Comparison of ENCODE assay signal across 1 cellular context in the genomic region with DNA sequence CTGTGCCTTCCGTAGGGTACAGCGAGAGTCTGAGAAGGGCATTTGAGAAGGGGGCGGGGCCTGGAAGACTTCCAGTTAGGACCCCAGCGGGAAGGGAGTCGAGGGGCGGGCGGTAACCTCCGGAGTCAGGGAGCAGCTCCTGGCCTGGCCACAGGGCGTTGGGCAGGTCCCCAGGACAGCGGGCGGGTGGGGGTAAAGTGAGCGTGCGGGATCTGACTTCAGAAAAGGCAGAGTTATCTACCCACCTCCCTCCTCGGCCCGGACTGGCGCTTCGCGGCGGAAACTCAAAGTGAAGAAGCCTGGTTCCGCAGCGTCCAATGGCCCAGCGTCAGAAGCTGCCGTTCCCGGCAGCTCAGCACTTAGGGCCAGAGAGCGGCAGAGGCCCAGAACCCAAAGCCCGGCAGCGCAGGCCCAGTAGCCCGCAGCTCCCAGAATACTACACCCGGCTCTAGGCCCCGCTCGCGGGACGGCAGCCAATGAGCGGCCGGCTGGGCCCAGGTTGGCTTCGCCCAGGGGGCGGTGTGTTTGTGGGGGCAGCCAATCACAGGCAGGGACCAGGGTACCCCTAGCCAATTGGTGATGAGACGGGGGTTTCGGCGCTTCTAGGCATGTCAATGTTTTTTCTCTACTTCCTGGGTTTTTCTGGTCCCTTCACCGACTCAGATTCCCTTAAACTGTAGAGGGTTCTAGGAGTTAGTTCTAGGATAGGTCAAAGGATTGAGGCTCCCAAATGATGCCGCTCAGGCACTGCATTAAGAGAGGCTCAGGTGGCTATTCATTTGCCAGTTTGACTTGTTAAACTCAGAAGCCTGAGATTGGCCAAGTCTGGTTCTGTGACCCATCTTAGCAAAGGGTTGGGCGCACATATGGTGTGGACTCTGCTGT.
TF ChIP-seq lines count a peak whose summit lies in the region.

A gene with protein sequence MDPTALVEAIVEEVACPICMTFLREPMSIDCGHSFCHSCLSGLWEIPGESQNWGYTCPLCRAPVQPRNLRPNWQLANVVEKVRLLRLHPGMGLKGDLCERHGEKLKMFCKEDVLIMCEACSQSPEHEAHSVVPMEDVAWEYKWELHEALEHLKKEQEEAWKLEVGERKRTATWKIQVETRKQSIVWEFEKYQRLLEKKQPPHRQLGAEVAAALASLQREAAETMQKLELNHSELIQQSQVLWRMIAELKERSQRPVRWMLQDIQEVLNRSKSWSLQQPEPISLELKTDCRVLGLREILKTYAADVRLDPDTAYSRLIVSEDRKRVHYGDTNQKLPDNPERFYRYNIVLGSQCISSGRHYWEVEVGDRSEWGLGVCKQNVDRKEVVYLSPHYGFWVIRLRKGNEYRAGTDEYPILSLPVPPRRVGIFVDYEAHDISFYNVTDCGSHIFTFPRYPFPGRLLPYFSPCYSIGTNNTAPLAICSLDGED (minus strand): TSS at position 450 of the 885 bp plus-strand sequence. CDS start 2,727 bp downstream, outside the sequence.

TF ChIP-seq in HEK293, 187 proteins besides CTCF, POLR2A, EP300 and RAD21 (continued from another document and continues in another):
- TF ChIP-seq BCL6B (tag by site-specific recombination; IDR thresholded peaks at IDR 0.05) (no peak), ZNF792 (tag by site-specific recombination; IDR thresholded peaks at IDR 0.05) (no peak), ZNF560 (tag by site-specific recombination; IDR thresholded peaks at IDR 0.05; ENCODE audit: borderline replicate concordance) (no peak), ZNF221 (tag by site-specific recombination; IDR thresholded peaks at IDR 0.05; ENCODE audit: borderline replicate concordance) (no peak), ZNF23 (tag by site-specific recombination; IDR thresholded peaks at IDR 0.05; ENCODE audit: borderline replicate concordance) (no peak), ZNF354C (tag by site-specific recombination; IDR thresholded peaks at IDR 0.05; ENCODE audit: borderline replicate concordance, low read depth) (no peak), KLF10 (tag by site-specific recombination; IDR thresholded peaks at IDR 0.05) (no peak), ZNF449 (tag by site-specific recombination; IDR thresholded peaks at IDR 0.05) (peak; percentile 62), ZNF596 (tag by site-specific recombination; IDR thresholded peaks at IDR 0.05) (no peak), HOXC10 (CRISPR knock-in tag; IDR thresholded peaks at IDR 0.05) (no peak), ZNF248 (tag by site-specific recombination; IDR thresholded peaks at IDR 0.05) (no peak), HIC1 (tag by site-specific recombination; IDR thresholded peaks at IDR 0.05) (no peak), ZEB2 (tag by site-specific recombination; IDR thresholded peaks at IDR 0.05) (peak; percentile 53; the same call in 1 of the 2 replicates), ZBTB1 (tag by site-specific recombination; IDR thresholded peaks at IDR 0.05) (no peak), ZNF18 (tag by site-specific recombination; IDR thresholded peaks at IDR 0.05) (no peak), ZNF223 (tag by site-specific recombination; IDR thresholded peaks at IDR 0.05) (no peak), ZNF501 (tag by site-specific recombination; IDR thresholded peaks at IDR 0.05) (peak; percentile 40; the same call in 1 of the 2 replicates), ZXDB (tag by site-specific recombination; IDR thresholded peaks at IDR 0.05) (peak; percentile 52; the same call in 1 of the 2 replicates), ZBTB8A (tag by site-specific recombination; IDR thresholded peaks at IDR 0.05) (peak; percentile 90), ZBTB21 (tag by site-specific recombination; IDR thresholded peaks at IDR 0.05) (no peak), ZNF514 (tag by site-specific recombination; IDR thresholded peaks at IDR 0.05) (no peak), ZNF184 (tag by site-specific recombination; IDR thresholded peaks at IDR 0.05) (no peak), ZNF843 (tag by site-specific recombination; IDR thresholded peaks at IDR 0.05) (no peak), ZNF132 (tag by site-specific recombination; IDR thresholded peaks at IDR 0.05; ENCODE audit: borderline replicate concordance) (no peak), ZNF585B (tag by site-specific recombination; IDR thresholded peaks at IDR 0.05) (no peak), ZNF529 (tag by site-specific recombination; IDR thresholded peaks at IDR 0.05; ENCODE audit: insufficient replicate concordance) (no peak), KLF7 (tag by site-specific recombination; IDR thresholded peaks at IDR 0.05; ENCODE audit: borderline replicate concordance) (no peak), ZNF707 (tag by site-specific recombination; IDR thresholded peaks at IDR 0.05) (no peak)
- TF ChIP-seq, protein P1, sequence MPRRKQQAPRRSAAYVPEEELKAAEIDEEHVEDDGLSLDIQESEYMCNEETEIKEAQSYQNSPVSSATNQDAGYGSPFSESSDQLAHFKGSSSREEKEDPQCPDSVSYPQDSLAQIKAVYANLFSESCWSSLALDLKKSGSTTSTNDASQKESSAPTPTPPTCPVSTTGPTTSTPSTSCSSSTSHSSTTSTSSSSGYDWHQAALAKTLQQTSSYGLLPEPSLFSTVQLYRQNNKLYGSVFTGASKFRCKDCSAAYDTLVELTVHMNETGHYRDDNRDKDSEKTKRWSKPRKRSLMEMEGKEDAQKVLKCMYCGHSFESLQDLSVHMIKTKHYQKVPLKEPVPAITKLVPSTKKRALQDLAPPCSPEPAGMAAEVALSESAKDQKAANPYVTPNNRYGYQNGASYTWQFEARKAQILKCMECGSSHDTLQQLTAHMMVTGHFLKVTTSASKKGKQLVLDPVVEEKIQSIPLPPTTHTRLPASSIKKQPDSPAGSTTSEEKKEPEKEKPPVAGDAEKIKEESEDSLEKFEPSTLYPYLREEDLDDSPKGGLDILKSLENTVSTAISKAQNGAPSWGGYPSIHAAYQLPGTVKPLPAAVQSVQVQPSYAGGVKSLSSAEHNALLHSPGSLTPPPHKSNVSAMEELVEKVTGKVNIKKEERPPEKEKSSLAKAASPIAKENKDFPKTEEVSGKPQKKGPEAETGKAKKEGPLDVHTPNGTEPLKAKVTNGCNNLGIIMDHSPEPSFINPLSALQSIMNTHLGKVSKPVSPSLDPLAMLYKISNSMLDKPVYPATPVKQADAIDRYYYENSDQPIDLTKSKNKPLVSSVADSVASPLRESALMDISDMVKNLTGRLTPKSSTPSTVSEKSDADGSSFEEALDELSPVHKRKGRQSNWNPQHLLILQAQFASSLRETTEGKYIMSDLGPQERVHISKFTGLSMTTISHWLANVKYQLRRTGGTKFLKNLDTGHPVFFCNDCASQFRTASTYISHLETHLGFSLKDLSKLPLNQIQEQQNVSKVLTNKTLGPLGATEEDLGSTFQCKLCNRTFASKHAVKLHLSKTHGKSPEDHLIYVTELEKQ (tag by site-specific recombination; IDR thresholded peaks at IDR 0.05; ENCODE audit: borderline replicate concordance) = no peak
- TF ChIP-seq, protein P2, sequence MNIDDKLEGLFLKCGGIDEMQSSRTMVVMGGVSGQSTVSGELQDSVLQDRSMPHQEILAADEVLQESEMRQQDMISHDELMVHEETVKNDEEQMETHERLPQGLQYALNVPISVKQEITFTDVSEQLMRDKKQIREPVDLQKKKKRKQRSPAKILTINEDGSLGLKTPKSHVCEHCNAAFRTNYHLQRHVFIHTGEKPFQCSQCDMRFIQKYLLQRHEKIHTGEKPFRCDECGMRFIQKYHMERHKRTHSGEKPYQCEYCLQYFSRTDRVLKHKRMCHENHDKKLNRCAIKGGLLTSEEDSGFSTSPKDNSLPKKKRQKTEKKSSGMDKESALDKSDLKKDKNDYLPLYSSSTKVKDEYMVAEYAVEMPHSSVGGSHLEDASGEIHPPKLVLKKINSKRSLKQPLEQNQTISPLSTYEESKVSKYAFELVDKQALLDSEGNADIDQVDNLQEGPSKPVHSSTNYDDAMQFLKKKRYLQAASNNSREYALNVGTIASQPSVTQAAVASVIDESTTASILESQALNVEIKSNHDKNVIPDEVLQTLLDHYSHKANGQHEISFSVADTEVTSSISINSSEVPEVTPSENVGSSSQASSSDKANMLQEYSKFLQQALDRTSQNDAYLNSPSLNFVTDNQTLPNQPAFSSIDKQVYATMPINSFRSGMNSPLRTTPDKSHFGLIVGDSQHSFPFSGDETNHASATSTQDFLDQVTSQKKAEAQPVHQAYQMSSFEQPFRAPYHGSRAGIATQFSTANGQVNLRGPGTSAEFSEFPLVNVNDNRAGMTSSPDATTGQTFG (tag by site-specific recombination; IDR thresholded peaks at IDR 0.05; ENCODE audit: borderline replicate concordance) = no peak
- TF ChIP-seq, protein P3, sequence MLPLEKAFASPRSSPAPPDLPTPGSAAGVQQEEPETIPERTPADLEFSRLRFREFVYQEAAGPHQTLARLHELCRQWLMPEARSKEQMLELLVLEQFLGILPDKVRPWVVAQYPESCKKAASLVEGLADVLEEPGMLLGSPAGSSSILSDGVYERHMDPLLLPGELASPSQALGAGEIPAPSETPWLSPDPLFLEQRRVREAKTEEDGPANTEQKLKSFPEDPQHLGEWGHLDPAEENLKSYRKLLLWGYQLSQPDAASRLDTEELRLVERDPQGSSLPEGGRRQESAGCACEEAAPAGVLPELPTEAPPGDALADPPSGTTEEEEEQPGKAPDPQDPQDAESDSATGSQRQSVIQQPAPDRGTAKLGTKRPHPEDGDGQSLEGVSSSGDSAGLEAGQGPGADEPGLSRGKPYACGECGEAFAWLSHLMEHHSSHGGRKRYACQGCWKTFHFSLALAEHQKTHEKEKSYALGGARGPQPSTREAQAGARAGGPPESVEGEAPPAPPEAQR (tag by site-specific recombination; IDR thresholded peaks at IDR 0.05) = no peak
- TF ChIP-seq, protein P4, sequence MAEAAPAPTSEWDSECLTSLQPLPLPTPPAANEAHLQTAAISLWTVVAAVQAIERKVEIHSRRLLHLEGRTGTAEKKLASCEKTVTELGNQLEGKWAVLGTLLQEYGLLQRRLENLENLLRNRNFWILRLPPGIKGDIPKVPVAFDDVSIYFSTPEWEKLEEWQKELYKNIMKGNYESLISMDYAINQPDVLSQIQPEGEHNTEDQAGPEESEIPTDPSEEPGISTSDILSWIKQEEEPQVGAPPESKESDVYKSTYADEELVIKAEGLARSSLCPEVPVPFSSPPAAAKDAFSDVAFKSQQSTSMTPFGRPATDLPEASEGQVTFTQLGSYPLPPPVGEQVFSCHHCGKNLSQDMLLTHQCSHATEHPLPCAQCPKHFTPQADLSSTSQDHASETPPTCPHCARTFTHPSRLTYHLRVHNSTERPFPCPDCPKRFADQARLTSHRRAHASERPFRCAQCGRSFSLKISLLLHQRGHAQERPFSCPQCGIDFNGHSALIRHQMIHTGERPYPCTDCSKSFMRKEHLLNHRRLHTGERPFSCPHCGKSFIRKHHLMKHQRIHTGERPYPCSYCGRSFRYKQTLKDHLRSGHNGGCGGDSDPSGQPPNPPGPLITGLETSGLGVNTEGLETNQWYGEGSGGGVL (tag by site-specific recombination; IDR thresholded peaks at IDR 0.05) = no peak
